ENCODE assay signal across 8 cellular contexts in genomic region chr3:156382458-156383346, GRCh38.
DNase-seq lines count a peak whose midpoint lies in the region; ATAC-seq and TF ChIP-seq lines count a peak whose summit lies in the region.

No MANE protein-coding gene starts in this region.

- DNase-seq in AG09309 (ENCODE audit: low read depth) (no peak), GM10248 (ENCODE audit: extremely low spot score) (peak; percentile 45), RWPE2 (ENCODE audit: low spot score) (no peak), fibroblast of gingiva (ENCODE audit: low read depth) (peak; percentile 20), amniotic stem cell (lab: John Stamatoyannopoulos, UW) (no peak)
- peak; percentile 4 for DNase-seq in stimulated activated CD4-positive, alpha-beta T cell treated with anti-CD3 and anti-CD28 coated beads, Interleukin-1b, Interleukin-23, amount 100 ng/mL, for 48 hours
- no peak for DNase-seq in effector memory CD4-positive, alpha-beta T cell

- peaks cover 11% of the 10 kb centered on the region for H3K27me3 ChIP-seq in RWPE2 (ENCODE audit: insufficient read depth, poor library complexity, severe bottlenecking)
- H3K27me3 ChIP-seq in effector memory CD4-positive, alpha-beta T cell (replicated peaks; ENCODE audit: control insufficient read depth, insufficient read depth, low read length, poor library complexity, severe bottlenecking): no peaks in the 10 kb centered on the region

- H3K4me3 ChIP-seq in AG09309 (ENCODE audit: control insufficient read depth, low read depth, low read length) (no peak overlapping the region), RWPE2 (ENCODE audit: severe bottlenecking) (no peak overlapping the region)
- no peak overlapping the region for H3K4me3 ChIP-seq in effector memory CD4-positive, alpha-beta T cell (ENCODE audit: insufficient read depth, low read depth, low read length, poor library complexity, severe bottlenecking)

- H3K4me1 ChIP-seq in RWPE2 (ENCODE audit: insufficient read depth, poor library complexity, severe bottlenecking): no peaks in the 10 kb centered on the region
- H3K4me1 ChIP-seq in effector memory CD4-positive, alpha-beta T cell (ENCODE audit: control insufficient read depth, insufficient read depth, low read length, poor library complexity, severe bottlenecking): no peaks in the 10 kb centered on the region

- POLR2A ChIA-PET in GM10248 (lab: Yijun Ruan, JAX): no interaction called here

- no peaks in the 10 kb centered on the region for H3K36me3 ChIP-seq in RWPE2 (ENCODE audit: low read depth)
- H3K36me3 ChIP-seq in effector memory CD4-positive, alpha-beta T cell (ENCODE audit: control insufficient read depth, insufficient read depth, low read length): no peaks in the 10 kb centered on the region

- no peaks in the 10 kb centered on the region for H3K9me3 ChIP-seq in RWPE2 (ENCODE audit: severe bottlenecking)
- no peaks in the 10 kb centered on the region for H3K9me3 ChIP-seq in effector memory CD4-positive, alpha-beta T cell (ENCODE audit: control insufficient read depth, low read length)

- CTCF ChIA-PET in GM10248 (lab: Yijun Ruan, JAX): interaction anchor here (0.6 to 6.7 kb wide), 41 partner anchors 10 to 577 kb away, joined by 3 to 134 read pairs (median 4); partner anchors contain the start of gene C3orf33

- TF ChIP-seq CTCF in AG09309 (IDR thresholded peaks at IDR 0.05; ENCODE audit: control insufficient read depth, insufficient read depth, low read depth, low read length, missing control alignments) (peak; percentile 72), GM10248 (IDR thresholded peaks at IDR 0.05; ENCODE audit: control extremely low read depth, extremely low read depth, low read depth, missing control alignments) (peak; percentile 50), RWPE2 (IDR thresholded peaks at IDR 0.05; ENCODE audit: poor library complexity, severe bottlenecking) (peak; percentile 64)

- peak; percentile 80 for ATAC-seq in HG03103 (IDR thresholded peaks at IDR 0.05; ENCODE audit: low read depth, unreplicated experiment)
- peak; percentile 61; the same call in 2 of the 3 replicates for ATAC-seq in RWPE2 (ENCODE audit: low read depth)

- H3K27ac ChIP-seq in RWPE2 (ENCODE audit: poor library complexity, severe bottlenecking): no peak overlapping the region
- no peak overlapping the region for H3K27ac ChIP-seq in effector memory CD4-positive, alpha-beta T cell (ENCODE audit: insufficient read depth, low read length, poor library complexity, severe bottlenecking)

Comparison
In these comparisons a context has a peak if more than half of its experiments do, and no peak if none do; other contexts are left out.
1. DNase-seq: peak in GM10248 (single experiment), fibroblast of gingiva (single experiment) and stimulated activated CD4-positive, alpha-beta T cell treated with anti-CD3 and anti-CD28 coated beads, Interleukin-1b, Interleukin-23, amount 100 ng/mL, for 48 hours (single experiment); none in AG09309 (single experiment), RWPE2 (single experiment), effector memory CD4-positive, alpha-beta T cell (0 of 3) and amniotic stem cell (single experiment).
2. Peak in every context shown above with its lines, with median percentiles within 50 percentile points of each other: CTCF ChIP-seq.